Comparison of ENCODE assay signal across 8 cellular contexts in genomic region chr2:38653715-38654494, GRCh38. TPM values are rescaled to one million over a fixed set of nuclear protein-coding genes. Genes with fewer than 3 reads are reported as not detected.
DNase-seq lines count a peak whose midpoint lies in the region; ATAC-seq and TF ChIP-seq lines count a peak whose summit lies in the region.

No MANE protein-coding gene starts in this region.

- peak overlapping the region; percentile 68 for H3K4me3 Mint-ChIP-seq in activated naive CD8-positive, alpha-beta T cell

- DNase-seq in RPMI7951 (ENCODE audit: low read depth) (peak; percentile 35), NCI-H82 treated with DMSO at 0.1 percent for 48 hours (lab: John Stamatoyannopoulos, UW; ENCODE audit: unreplicated experiment) (no peak), DMS53 treated with DMSO at 0.1 percent for 48 hours (lab: John Stamatoyannopoulos, UW; ENCODE audit: unreplicated experiment) (no peak), GM13976 (ENCODE audit: low spot score) (no peak)
- DNase-seq in stimulated activated CD4-positive, alpha-beta T cell treated with anti-CD3 and anti-CD28 coated beads, Interleukin-15, amount 100 ng/mL, for 1 hour (ENCODE audit: low read depth in 1 of 2, low spot score in 1 of 2), result peak; percentile 18 to 52

- ATAC-seq in GM18868 (IDR thresholded peaks at IDR 0.05; ENCODE audit: unreplicated experiment) (peak; percentile 67), GM19351 (IDR thresholded peaks at IDR 0.05; ENCODE audit: unreplicated experiment) (no peak)

- in situ Hi-C loops in GM13976 (cut with MboI; ENCODE audit: low sequenced_read_pairs, unreplicated experiment), result no loop called here

- H3K27me3 Mint-ChIP-seq in activated naive CD8-positive, alpha-beta T cell, result no peaks in the 10 kb centered on the region

- H3K4me1 Mint-ChIP-seq in activated naive CD8-positive, alpha-beta T cell (ENCODE audit: low read depth), result peaks cover 41% of the 10 kb centered on the region

- no peak for TF ChIP-seq CTCF in GM13976 (IDR thresholded peaks at IDR 0.05; ENCODE audit: borderline replicate concordance, control extremely low read depth, extremely low read depth, insufficient read depth, missing control alignments)

- H3K27ac Mint-ChIP-seq in activated naive CD8-positive, alpha-beta T cell, result peak overlapping the region; percentile 96

- no peaks in the 10 kb centered on the region for H3K9me3 Mint-ChIP-seq in activated naive CD8-positive, alpha-beta T cell (ENCODE audit: low read depth)

- no peaks in the 10 kb centered on the region for H3K36me3 Mint-ChIP-seq in activated naive CD8-positive, alpha-beta T cell

RNA-seq across cellular contexts. Expression of gene GALM, which starts 12.0 kb away (rescaled TPM):
- total RNA-seq in RPMI7951 (2014; rRNA removed; shearing (Covaris generic)), result 47.0 and 48.5 TPM in 2 replicates

RNA-seq across cellular contexts. Expression of gene HNRNPLL, which starts 51.2 kb away (rescaled TPM):
- 61.8 and 83.1 TPM in 2 replicates for total RNA-seq in RPMI7951 (2014; rRNA removed; shearing (Covaris generic))

Comparison
In these comparisons a context has a peak if more than half of its experiments do, and no peak if none do; other contexts are left out.
1. DNase-seq: peak in RPMI7951 (single experiment) and stimulated activated CD4-positive, alpha-beta T cell treated with anti-CD3 and anti-CD28 coated beads, Interleukin-15, amount 100 ng/mL, for 1 hour (2 of 2); none in NCI-H82 treated with DMSO at 0.1 percent for 48 hours (single experiment), DMS53 treated with DMSO at 0.1 percent for 48 hours (single experiment) and GM13976 (single experiment).